Comparison of ENCODE assay signal across 8 cellular contexts in the genomic region with DNA sequence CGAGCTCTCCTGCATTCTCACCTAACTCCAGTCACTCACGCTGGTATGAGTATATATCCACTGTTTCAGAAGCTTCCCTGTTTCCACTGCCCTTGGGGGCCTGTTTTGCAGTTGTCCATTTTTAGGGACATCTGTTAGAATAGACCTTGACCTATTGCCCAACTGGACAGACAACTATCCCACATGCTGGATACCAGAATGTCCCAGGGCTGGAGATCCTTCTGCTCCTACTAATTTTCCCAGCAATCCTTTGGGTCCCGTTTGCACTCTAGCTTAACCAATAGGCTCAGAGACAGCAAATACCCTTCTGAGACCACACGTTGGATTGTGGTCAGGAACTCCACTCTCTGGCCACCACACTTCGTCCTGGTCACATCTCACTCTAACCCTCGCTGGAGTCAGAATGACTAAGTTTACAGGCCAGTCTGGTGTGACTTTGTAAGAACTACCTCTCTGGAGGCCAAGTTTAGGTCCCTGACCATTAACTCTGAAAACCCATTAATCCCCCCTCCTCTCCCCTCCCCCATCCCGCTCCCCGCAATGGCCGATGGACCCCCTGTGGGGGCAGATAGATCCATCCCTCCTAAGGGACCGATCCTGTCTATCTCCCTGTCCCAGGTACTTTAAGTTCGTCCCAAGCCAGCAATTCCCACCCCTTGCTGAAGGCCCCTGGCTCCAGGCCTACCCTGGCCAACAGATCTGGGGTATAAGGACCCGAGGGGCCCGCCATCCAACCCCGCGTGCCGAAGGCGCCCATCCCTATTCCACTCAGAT. TPM values are rescaled to one million over a fixed set of nuclear protein-coding genes. Genes with fewer than 3 reads are reported as not detected.
DNase-seq lines count a peak whose midpoint lies in the region; ATAC-seq and TF ChIP-seq lines count a peak whose summit lies in the region.

No MANE protein-coding gene starts in this region.

- TF ChIP-seq POLR2A in GM18505 (IDR thresholded peaks at IDR 0.05; ENCODE audit: borderline replicate concordance, extremely low read depth, insufficient read depth, insufficient read length), result no peak

- H3K4me3 Mint-ChIP-seq in endothelial cell (ENCODE audit: unreplicated experiment), result peak overlapping the region; percentile 91
- peak overlapping the region; percentile 92 for H3K4me3 Mint-ChIP-seq in natural killer cell treated with Interleukin-12 subunit alpha and Interleukin-12 subunit beta and Interleukin-15 and Interleukin-18, amount 100 ng/mL, for 72 hours

- peak; percentile 67 for DNase-seq in NCI-H82 (lab: John Stamatoyannopoulos, UW)
- DNase-seq in NCI-H82 treated with DMSO at 0.1 percent for 48 hours (lab: John Stamatoyannopoulos, UW; ENCODE audit: unreplicated experiment), result no peak
- DNase-seq in RWPE2 (ENCODE audit: low spot score), result no peak
- no peak for DNase-seq in endothelial cell (ENCODE audit: low spot score)
- no peak for DNase-seq in natural killer cell treated with Interleukin-12 subunit alpha and Interleukin-12 subunit beta and Interleukin-15 and Interleukin-18, amount 100 ng/mL, for 72 hours (ENCODE audit: low spot score)
- DNase-seq in NCI-H1105 (lab: John Stamatoyannopoulos, UW), result no peak
- DNase-seq in NCI-H1092 (lab: John Stamatoyannopoulos, UW), result no peak

- H3K27me3 Mint-ChIP-seq in endothelial cell (ENCODE audit: unreplicated experiment), result peaks cover 20% of the 10 kb centered on the region
- no peaks in the 10 kb centered on the region for H3K27me3 Mint-ChIP-seq in natural killer cell treated with Interleukin-12 subunit alpha and Interleukin-12 subunit beta and Interleukin-15 and Interleukin-18, amount 100 ng/mL, for 72 hours

- no peaks in the 10 kb centered on the region for H3K36me3 ChIP-seq in RWPE2 (ENCODE audit: low read depth)

- no peak for TF ChIP-seq CTCF in RWPE2 (IDR thresholded peaks at IDR 0.05; ENCODE audit: poor library complexity, severe bottlenecking)
- no peak for TF ChIP-seq CTCF in endothelial cell (IDR thresholded peaks at IDR 0.05; ENCODE audit: unreplicated experiment)

- H3K4me1 ChIP-seq in RWPE2 (ENCODE audit: insufficient read depth, poor library complexity, severe bottlenecking), result peaks cover 17% of the 10 kb centered on the region

- H3K27ac Mint-ChIP-seq in endothelial cell (ENCODE audit: unreplicated experiment), result peak overlapping the region; percentile 75
- peak overlapping the region; percentile 24 to 45 for H3K27ac Mint-ChIP-seq in natural killer cell treated with Interleukin-12 subunit alpha and Interleukin-12 subunit beta and Interleukin-15 and Interleukin-18, amount 100 ng/mL, for 72 hours

- no peaks in the 10 kb centered on the region for H3K9me3 ChIP-seq in RWPE2 (ENCODE audit: severe bottlenecking)

- peak overlapping the region; percentile 52 for H3K4me3 ChIP-seq in RWPE2 (ENCODE audit: severe bottlenecking)

- no peak; the same call in 2 of the 3 replicates for ATAC-seq in RWPE2 (ENCODE audit: low read depth)
- ATAC-seq in natural killer cell treated with Interleukin-12 subunit alpha and Interleukin-12 subunit beta and Interleukin-15 and Interleukin-18, amount 100 ng/mL, for 72 hours, result no peak
- ATAC-seq in GM18505 (IDR thresholded peaks at IDR 0.05; ENCODE audit: unreplicated experiment), result no peak

- H3K27me3 ChIP-seq in RWPE2 (ENCODE audit: insufficient read depth, poor library complexity, severe bottlenecking), result no peaks in the 10 kb centered on the region

- no peaks in the 10 kb centered on the region for H3K9me3 Mint-ChIP-seq in endothelial cell (ENCODE audit: unreplicated experiment)
- H3K9me3 Mint-ChIP-seq in natural killer cell treated with Interleukin-12 subunit alpha and Interleukin-12 subunit beta and Interleukin-15 and Interleukin-18, amount 100 ng/mL, for 72 hours, result no peaks in the 10 kb centered on the region

- H3K4me1 Mint-ChIP-seq in endothelial cell (ENCODE audit: unreplicated experiment), result peaks cover 5% of the 10 kb centered on the region
- peaks cover 24 to 30% of the 10 kb centered on the region in 2 donors for H3K4me1 Mint-ChIP-seq in natural killer cell treated with Interleukin-12 subunit alpha and Interleukin-12 subunit beta and Interleukin-15 and Interleukin-18, amount 100 ng/mL, for 72 hours (ENCODE audit: low read depth in 2 of 2)

- peak overlapping the region; percentile 92 for H3K27ac ChIP-seq in RWPE2 (ENCODE audit: poor library complexity, severe bottlenecking)

- H3K36me3 Mint-ChIP-seq in endothelial cell (ENCODE audit: low read depth, unreplicated experiment), result peaks cover 20% of the 10 kb centered on the region
- no peaks in the 10 kb centered on the region for H3K36me3 Mint-ChIP-seq in natural killer cell treated with Interleukin-12 subunit alpha and Interleukin-12 subunit beta and Interleukin-15 and Interleukin-18, amount 100 ng/mL, for 72 hours

RNA-seq across cellular contexts. Expression of a gene that starts 35.5 kb away (rescaled TPM):
- 36.4 TPM for total RNA-seq in endothelial cell (ENCODE audit: unreplicated experiment)
- total RNA-seq in natural killer cell treated with Interleukin-12 subunit alpha and Interleukin-12 subunit beta and Interleukin-15 and Interleukin-18, amount 100 ng/mL, for 72 hours, result 10 to 100 TPM; 49.2 to 52.5 TPM
